12 cellular contexts compared by ENCODE assay signal in genomic region chr19:40922185-40923160, GRCh38. TPM values are rescaled to one million over a fixed set of nuclear protein-coding genes. Genes with fewer than 3 reads are reported as not detected.
DNase-seq lines count a peak whose midpoint lies in the region; ATAC-seq, FAIRE-seq and TF ChIP-seq lines count a peak whose summit lies in the region.
"Not testable (repeated sequence)": the region's sequence is repeated elsewhere in the genome, so short reads cannot be mapped to it uniquely, and the experiment has no call there.
"Had no signal": no experiment of that assay in that cellular context is flagged by ENCODE, and none has a peak within 500 bp of the region (broad histone marks: within the 10 kb centered on the region; RNA-seq: fewer than 3 reads in every experiment).

No MANE protein-coding gene starts in this region.

- not testable (repeated sequence) for H4K20me1 ChIP-seq in H9 (ENCODE audit: control insufficient read depth, insufficient read depth, insufficient read length)

- H3K14ac ChIP-seq in H9 (ENCODE audit: insufficient read depth, low read length), result not testable (repeated sequence)

- H3K79me2 ChIP-seq in H9 (ENCODE audit: insufficient read depth, low read length); mesendoderm (ENCODE audit: control insufficient read depth, insufficient read depth, low read length): not testable (repeated sequence)

- peak overlapping the region; percentile 78 to 81 for H3K27ac ChIP-seq in A549
- H3K27ac ChIP-seq in H9 (ENCODE audit: insufficient read length, low read depth, low read length), result not testable (repeated sequence)
- H3K27ac ChIP-seq in Panc1 (ENCODE audit: low read length), result peak overlapping the region; percentile 89
- H3K27ac ChIP-seq in cardiac muscle cell, result peak overlapping the region; percentile 78
- peak overlapping the region; percentile 66 for H3K27ac ChIP-seq in mesendoderm (ENCODE audit: low read depth, low read length)
- peak overlapping the region in 1 of 2 donors; percentile 49 for H3K27ac ChIP-seq in ovary
- peak overlapping the region; percentile 67 to 75 (median 72) for H3K27ac ChIP-seq in transverse colon

- TF ChIP-seq EP300 in A549 (IDR thresholded peaks at IDR 0.05); ovary (IDR thresholded peaks at IDR 0.05); transverse colon (IDR thresholded peaks at IDR 0.05; ENCODE audit: low read depth): not testable (repeated sequence)

- not testable (repeated sequence) for H3K36me3 Mint-ChIP-seq in H9 (ENCODE audit: insufficient read depth in 1 of 3, low read depth in 3 of 3); MCF 10A (ENCODE audit: insufficient read depth, unreplicated experiment)

- not testable (repeated sequence) for H3K4me3 ChIP-seq in A549; Panc1 (ENCODE audit: low read depth in 2 of 2, low read length in 2 of 2); cardiac muscle cell; mesendoderm (ENCODE audit: low read length); ovary; transverse colon

- H3K27me3 Mint-ChIP-seq in H9 (ENCODE audit: low read depth), result not testable (repeated sequence)
- H3K27me3 Mint-ChIP-seq in MCF 10A (ENCODE audit: insufficient read depth, unreplicated experiment), result peaks cover 37% of the 10 kb centered on the region

- in situ Hi-C loops in Panc1 (cut with HindIII; ENCODE audit: low pct_unique_long_range_greater_than_20kb, low sequenced_read_pairs); transverse colon (cut with MboI; ENCODE audit: low pct_ligation_motif_present in 1 of 4, low pct_unique_long_range_greater_than_20kb in 1 of 4, low sequenced_read_pairs in 3 of 4): not testable (repeated sequence)

- not testable (repeated sequence) for FAIRE-seq in A549 (lab: Jason Lieb, UNC)

- H3K23ac ChIP-seq in H9 (ENCODE audit: insufficient read length, low read depth, low read length); mesendoderm (ENCODE audit: low read length): not testable (repeated sequence)

- H2BK5ac ChIP-seq in H9 (ENCODE audit: insufficient read length, low read length), result not testable (repeated sequence)
- H2BK5ac ChIP-seq in mesendoderm (ENCODE audit: low read length), result peak overlapping the region; percentile 73

- H2AFZ ChIP-seq in H9 (ENCODE audit: low read length), result not testable (repeated sequence)

- H4K5ac ChIP-seq in H9 (ENCODE audit: insufficient read length, low read depth, low read length); mesendoderm (ENCODE audit: low read length): not testable (repeated sequence)

- not testable (repeated sequence) for H3K9ac ChIP-seq in H9 (ENCODE audit: extremely low read depth, insufficient read length, low read length); mesendoderm (ENCODE audit: low read length)

- H3K4ac ChIP-seq in H9 (ENCODE audit: low read depth, low read length); mesendoderm (ENCODE audit: low read depth, low read length): not testable (repeated sequence)

- 79% methylated on average over 12 of the region's 12 CpGs for WGBS in A549 (ENCODE audit: missing lambda C conversion rate)
- no CpG with 5 or more reads among the region's 12 CpGs for WGBS in H9 (ENCODE audit: extremely low coverage, insufficient read length, low lambda C conversion rate)
- WGBS in mesendoderm (ENCODE audit: extremely low coverage, insufficient coverage, low lambda C conversion rate), result no CpG with 5 or more reads among the region's 12 CpGs
- WGBS in ovary, 3 donors, result 4 to 8% (median 6%) methylated on average over 12 of the region's 12 CpGs
- WGBS in transverse colon (ENCODE audit: low coverage in 1 of 2), 2 donors, result 70 to 76% methylated on average over 4 to 12 of the region's 12 CpGs

- intact Hi-C loops in Panc1 (cut with micrococcal nuclease; ENCODE audit: unreplicated experiment); MCF 10A (cut with micrococcal nuclease); transverse colon (cut with DNase I; ENCODE audit: low total_unique reads): not testable (repeated sequence)
- intact Hi-C loops in ovary (cut with DNase I), result loop anchor here in 1 of 4 donors (10.0 kb wide), 1 partner anchor 58 kb away; no protein-coding TSS in a partner anchor

- not testable (repeated sequence) for ATAC-seq in A549, Panc1

- not testable (repeated sequence) for H2BK15ac ChIP-seq in H9 (ENCODE audit: low read depth, low read length)
- H2BK15ac ChIP-seq in mesendoderm (replicated peaks; ENCODE audit: low read depth), result peak overlapping the region; percentile 21

- peaks cover 17 to 27% of the 10 kb centered on the region in 2 experiments for H3K9me3 Mint-ChIP-seq in H9
- not testable (repeated sequence) for H3K9me3 Mint-ChIP-seq in MCF 10A (ENCODE audit: unreplicated experiment)

- BruUV-seq in Panc1 (replicated peaks; lab: Mats Ljungman, UMichigan); MCF 10A (replicated peaks; lab: Mats Ljungman, UMichigan): not testable (repeated sequence)

- not testable (repeated sequence) for H3K23me2 ChIP-seq in H9 (ENCODE audit: insufficient read length, low read depth, low read length, poor library complexity, severe bottlenecking)

- H3K4me3 Mint-ChIP-seq in H9; MCF 10A (ENCODE audit: unreplicated experiment): not testable (repeated sequence)

- H3K4me2 ChIP-seq in A549, result peak overlapping the region; percentile 67
- not testable (repeated sequence) for H3K4me2 ChIP-seq in H9 (ENCODE audit: insufficient read depth, insufficient read length, low read length); mesendoderm (ENCODE audit: low read length)

- not testable (repeated sequence) for H3K56ac ChIP-seq in H9 (ENCODE audit: insufficient read length, low read depth, low read length)
- peak overlapping the region; percentile 73 for H3K56ac ChIP-seq in mesendoderm (ENCODE audit: low read length)

- H2AK5ac ChIP-seq in H9 (ENCODE audit: insufficient read length, low read length), result not testable (repeated sequence)
- peak overlapping the region; percentile 43 for H2AK5ac ChIP-seq in mesendoderm (ENCODE audit: low read length)

- H3K4me1 Mint-ChIP-seq in H9, result not testable (repeated sequence)
- H3K4me1 Mint-ChIP-seq in MCF 10A (ENCODE audit: insufficient read depth, unreplicated experiment), result peaks cover 16% of the 10 kb centered on the region

- not testable (repeated sequence) for H2BK12ac ChIP-seq in H9 (ENCODE audit: insufficient read length, low read depth, low read length)

- not testable (repeated sequence) for H3K27me3 ChIP-seq in H9 (ENCODE audit: insufficient read depth, low read length); Panc1 (ENCODE audit: control insufficient read depth, insufficient read depth, low read length); cardiac muscle cell; mesendoderm (ENCODE audit: insufficient read depth, low read length, poor library complexity); ovary; transverse colon

- TF ChIP-seq RAD21 in A549 (conservative IDR thresholded peaks at IDR 0.05 in 1 of 2, IDR thresholded peaks at IDR 0.05 in 1 of 2), result not testable (repeated sequence)

- not testable (repeated sequence) for H3K27ac Mint-ChIP-seq in H9
- H3K27ac Mint-ChIP-seq in MCF 10A (ENCODE audit: low read depth, unreplicated experiment), result peak overlapping the region; percentile 78

- not testable (repeated sequence) for H3K36me3 ChIP-seq in Panc1 (ENCODE audit: control insufficient read depth, insufficient read depth, low read length); cardiac muscle cell; mesendoderm (ENCODE audit: control insufficient read depth, insufficient read depth, low read length); ovary; transverse colon

- not testable (repeated sequence) for H3K18ac ChIP-seq in H9 (ENCODE audit: insufficient read length, low read depth, low read length)
- H3K18ac ChIP-seq in mesendoderm (ENCODE audit: low read length), result peak overlapping the region; percentile 51

- not testable (repeated sequence) for H3T11ph ChIP-seq in H9 (ENCODE audit: low read length)

- H2BK20ac ChIP-seq in H9 (ENCODE audit: low read depth, low read length, poor library complexity, severe bottlenecking), result not testable (repeated sequence)

- not testable (repeated sequence) for H3K79me1 ChIP-seq in H9 (ENCODE audit: insufficient read depth, low read depth, low read length, poor library complexity, severe bottlenecking); mesendoderm (ENCODE audit: low read length)

- H3K4me1 ChIP-seq in A549 (peaks cover 47% of the 10 kb centered on the region), cardiac muscle cell (ENCODE audit: low read depth) (peaks cover 20% of the 10 kb centered on the region), mesendoderm (ENCODE audit: control insufficient read depth, low read depth, low read length) (peaks cover 17% of the 10 kb centered on the region), ovary (ENCODE audit: insufficient read depth) (peaks cover 15% of the 10 kb centered on the region), transverse colon (peaks cover 14 to 33% (median 19%) of the 10 kb centered on the region in 4 donors)
- H3K4me1 ChIP-seq in H9 (ENCODE audit: insufficient read depth, low read length); Panc1 (ENCODE audit: control insufficient read depth, insufficient read depth, low read length): not testable (repeated sequence)

- H2BK120ac ChIP-seq in H9 (ENCODE audit: low read depth, low read length, poor library complexity, severe bottlenecking), result not testable (repeated sequence)
- peak overlapping the region; percentile 46 for H2BK120ac ChIP-seq in mesendoderm (ENCODE audit: low read depth, low read length)

- H4K91ac ChIP-seq in H9 (ENCODE audit: insufficient read length, low read depth, low read length), result not testable (repeated sequence)

- POLR2A ChIA-PET in A549 (lab: Yijun Ruan, JAX); Panc1 (lab: Charles Lee): not testable (repeated sequence)
- POLR2A ChIA-PET in MCF 10A (lab: Yijun Ruan, JAX), result interaction anchor here (1.4 kb wide), 1 partner anchor 11 kb away, joined by 3 read pairs; no protein-coding TSS in a partner anchor

- H3K9me3 ChIP-seq in A549 (peaks cover 50% of the 10 kb centered on the region), transverse colon (peaks cover 4 to 15% of the 10 kb centered on the region in 2 donors)
- not testable (repeated sequence) for H3K9me3 ChIP-seq in H9 (ENCODE audit: control insufficient read depth, low read depth, low read length); Panc1 (ENCODE audit: control insufficient read depth, insufficient read depth, low read depth, low read length); cardiac muscle cell (ENCODE audit: low read depth); ovary

- not testable (repeated sequence) for H4K8ac ChIP-seq in H9 (replicated peaks; ENCODE audit: insufficient read length, low read depth, low read length); mesendoderm (ENCODE audit: low read depth, low read length)

- TF ChIP-seq CTCF in A549 (IDR thresholded peaks at IDR 0.05); Panc1 (IDR thresholded peaks at IDR 0.05); MCF 10A (IDR thresholded peaks at IDR 0.05; ENCODE audit: unreplicated experiment); cardiac muscle cell (IDR thresholded peaks at IDR 0.05; ENCODE audit: low read depth, low read length); ovary (IDR thresholded peaks at IDR 0.05); transverse colon (IDR thresholded peaks at IDR 0.05): not testable (repeated sequence)
- TF ChIP-seq CTCF in H9 (conservative IDR thresholded peaks at IDR 0.05), result peak; percentile 23; the same call in 2 of the 3 replicates

- CTCF ChIA-PET in A549 (lab: Yijun Ruan, JAX), result interaction anchor here (0.9 to 2.7 kb wide), 5 partner anchors 12 to 116 kb away, joined by 3 to 8 read pairs (median 4); no protein-coding TSS in a partner anchor
- CTCF ChIA-PET in Panc1 (lab: Charles Lee); MCF 10A (lab: Yijun Ruan, JAX): not testable (repeated sequence)

- not testable (repeated sequence) for TF ChIP-seq POLR2A in A549 (IDR thresholded peaks at IDR 0.05; ENCODE audit: low read length); ovary (IDR thresholded peaks at IDR 0.05); transverse colon (IDR thresholded peaks at IDR 0.05)

- DNase-seq in A549 (ENCODE audit: low read depth in 1 of 2, low spot score in 1 of 2), result peak in 1 of 2 experiments; percentile 41
- DNase-seq in H9; Panc1 (ENCODE audit: low read depth, low spot score); MCF 10A (ENCODE audit: unreplicated experiment); transverse colon: not testable (repeated sequence)
- peak; percentile 32 to 67 for DNase-seq in cardiac muscle cell (ENCODE audit: low read depth in 1 of 2, low spot score in 1 of 2)
- DNase-seq in mesendoderm, result peak; percentile 87
- peak in 3 of 5 donors; percentile 32 to 50 (median 40) for DNase-seq in ovary

RNA-seq across cellular contexts. Expression of gene CYP2A7, which starts 40.4 kb away (rescaled TPM):
- not detected in 2 replicates for polyA plus RNA-seq in A549 (2011; rRNA removed)
- not detected in 2 replicates for polyA plus RNA-seq in A549 (2012; cell fraction: cytosol; rRNA removed)
- polyA plus RNA-seq in A549 (2012; cell fraction: nucleus; rRNA removed), result not detected in 2 replicates
- polyA plus RNA-seq in A549 (2017; fragmentation: RNase III; extraction: RNeasy Plus Mini Kit Qiagen cat#74134 plus additional on column Dnase treatment), result not detected in 3 replicates
- polyA minus RNA-seq in A549 (2011; rRNA and poly(A)+ RNA removed), result not detected in 2 replicates
- not detected in 2 replicates for total RNA-seq in H9 (2021)
- total RNA-seq in Panc1 (2021; ENCODE audit: unreplicated experiment), result not detected
- polyA plus RNA-seq in Panc1 (2012; ENCODE audit: insufficient read length), result not detected
- not detected in 2 replicates for total RNA-seq in MCF 10A (2022)
- total RNA-seq in cardiac muscle cell, result not detected in 2 replicates
- not detected in 2 replicates for polyA plus RNA-seq in cardiac muscle cell
- 0.04 TPM for polyA plus RNA-seq in mesendoderm (2013, experiment 1 of 2)
- polyA plus RNA-seq in mesendoderm (2013, experiment 2 of 2), result not detected
- 1 to 10 TPM in 1 of 7 donors, under 1 TPM in 3, not detected in 3; 0.45 to 1.6 (median 0.69) TPM for total RNA-seq in ovary
- under 1 TPM; 0.37 to 0.67 TPM for polyA plus RNA-seq in ovary
- not detected for total RNA-seq in transverse colon
- total RNA-seq: G401, HT1080, Right ventricle myocardium superior, SJSA1 had no signal
